Comparison of ENCODE assay signal across 8 cellular contexts in genomic region chr19:10568826-10569651, GRCh38. TPM values are rescaled to one million over a fixed set of nuclear protein-coding genes. Genes with fewer than 3 reads are reported as not detected.
DNase-seq lines count a peak whose midpoint lies in the region; ATAC-seq, FAIRE-seq and TF ChIP-seq lines count a peak whose summit lies in the region.

Gene CDKN2D (minus strand): TSS chr19:10568979. CDS start chr19:10568653, 326 bp downstream.

- peak within 1 kb of the TSS; percentile 67 for H3K4me3 ChIP-seq in BE2C (ENCODE audit: low read depth, low read length)

- H3K27ac ChIP-seq in cingulate gyrus (ENCODE audit: low read depth, low read length) (peak within 1 kb of the TSS; percentile 47), layer of hippocampus (ENCODE audit: low read depth, low read length) (peak within 1 kb of the TSS; percentile 78)

- peak; percentile 100 for DNase-seq in BE2C
- DNase-seq in GM19239 (ENCODE audit: insufficient read length, low spot score) = peak; percentile 86
- DNase-seq in NCI-H524 treated with DMSO at 0.1 percent for 48 hours (lab: John Stamatoyannopoulos, UW) = peak; percentile 98
- peak; percentile 99 to 100 for DNase-seq in activated CD4-positive, alpha-beta T cell treated with anti-CD3 and anti-CD28 coated beads for 4 hours
- peak; percentile 99 for DNase-seq in stimulated activated CD4-positive, alpha-beta T cell treated with anti-CD3 and anti-CD28 coated beads, Interleukin-1b, Interleukin-23, amount 100 ng/mL, for 4 hours (ENCODE audit: low read depth in 2 of 2)

- H3K27me3 ChIP-seq in BE2C = no peaks in the 10 kb centered on the region
- H3K27me3 ChIP-seq in layer of hippocampus (ENCODE audit: control insufficient read depth, insufficient read depth, low read length) = no peaks in the 10 kb centered on the region

- no peak for TF ChIP-seq CTCF in BE2C (IDR thresholded peaks at IDR 0.05; ENCODE audit: low read depth, low read length)

- H3K36me3 ChIP-seq in BE2C = no peaks in the 10 kb centered on the region; the same call in 1 of the 2 replicates

- FAIRE-seq in GM19239 (lab: Jason Lieb, UNC) = peak; percentile 90

- peak; percentile 50 for ATAC-seq in HG03457 (IDR thresholded peaks at IDR 0.05; ENCODE audit: unreplicated experiment)

- H3K9me3 ChIP-seq in BE2C = no peaks in the 10 kb centered on the region

- H3K4me1 ChIP-seq in BE2C = peaks cover 5% of the 10 kb centered on the region

RNA-seq across cellular contexts. Expression of gene CDKN2D, which starts in this region (rescaled TPM):
- polyA plus RNA-seq in BE2C (2012; ENCODE audit: insufficient read depth, insufficient read length, low read depth) = 15.5 TPM

Comparison
In these comparisons a context has a peak if more than half of its experiments do, and no peak if none do; other contexts are left out.
1. Peak in every context shown above with its lines: DNase-seq, ATAC-seq, H3K4me3 ChIP-seq and H3K27ac ChIP-seq.